8 cellular contexts compared by ENCODE assay signal in the genomic region with DNA sequence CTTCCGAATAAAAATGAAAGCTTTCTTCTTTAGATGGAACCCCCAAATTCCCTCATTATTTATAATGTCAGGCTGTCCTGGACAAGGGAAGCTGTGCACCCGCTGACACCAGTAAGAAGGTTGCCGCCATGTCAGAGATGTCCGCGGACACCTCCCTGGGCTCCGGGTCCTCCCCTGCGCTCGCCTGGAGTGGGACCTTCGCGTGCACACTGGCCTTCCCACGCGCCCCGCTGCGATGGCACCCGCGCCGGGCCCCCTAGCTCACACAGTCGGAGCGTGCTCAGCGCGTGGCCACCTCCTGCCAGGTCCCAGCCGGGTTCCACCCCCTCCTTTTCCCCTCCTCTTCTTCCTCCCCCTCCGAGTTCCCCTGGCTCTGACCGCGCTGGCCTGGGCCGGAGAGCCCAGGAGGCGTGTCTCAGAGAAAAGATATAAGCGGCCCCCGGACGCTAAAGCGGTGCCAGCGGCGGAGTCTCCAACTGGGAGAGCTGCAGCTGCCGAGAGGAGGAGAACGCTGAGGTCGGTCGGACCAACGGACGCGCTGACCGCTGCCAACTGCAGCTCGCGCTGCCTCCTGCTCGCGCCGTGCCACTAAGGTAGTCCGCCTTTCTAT. TPM values are rescaled to one million over a fixed set of nuclear protein-coding genes. Genes with fewer than 3 reads are reported as not detected.
DNase-seq lines count a peak whose midpoint lies in the region; ATAC-seq and TF ChIP-seq lines count a peak whose summit lies in the region.

A gene with protein sequence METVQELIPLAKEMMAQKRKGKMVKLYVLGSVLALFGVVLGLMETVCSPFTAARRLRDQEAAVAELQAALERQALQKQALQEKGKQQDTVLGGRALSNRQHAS (plus strand): TSS at position 456 of the 610 bp plus-strand sequence. CDS start 273 bp downstream, outside the sequence.

- WGBS in lower leg skin, 2 donors: 3 to 10% methylated on average over 22 to 34 of the region's 47 CpGs

- POLR2A ChIA-PET in activated B cell treated with CpG ODN at 0.5 μM for 24 hours (lab: Charles Lee): no interaction called here

- DNase-seq in activated T-cell treated with anti-CD3 and anti-CD28 coated beads for 48 hours (ENCODE audit: low read depth) (peak; percentile 35), activated T-cell treated with anti-CD3 and anti-CD28 coated beads for 4 hours (no peak), activated B cell treated with CpG ODN at 0.5 μM for 24 hours (peak; percentile 18), ecto neural progenitor cell (ENCODE audit: low spot score) (peak; percentile 68), lower leg skin (ENCODE audit: low spot score in 2 of 2) (peak in 1 of 2 donors; percentile 89), GM13976 (ENCODE audit: low spot score) (no peak), Kasumi-1 (lab: John Stamatoyannopoulos, UW) (no peak)
- peak; percentile 9 to 23 (median 18) for DNase-seq in stimulated activated CD4-positive, alpha-beta T cell treated with anti-CD3 and anti-CD28 coated beads, TNF-alpha, amount 100 ng/mL, for 4 hours (ENCODE audit: low read depth in 3 of 3)

- no peaks in the 10 kb centered on the region for H3K36me3 Mint-ChIP-seq in activated B cell treated with CpG ODN at 0.5 μM for 24 hours (ENCODE audit: low read depth)

- CTCF ChIA-PET in activated B cell treated with CpG ODN at 0.5 μM for 24 hours (lab: Charles Lee): interaction anchor here (1.0 to 1.4 kb wide), 2 partner anchors 10 to 48 kb away, joined by 3 to 5 read pairs; no protein-coding TSS in a partner anchor

- peak; percentile 21 for ATAC-seq in activated B cell treated with CpG ODN at 0.5 μM for 24 hours (ENCODE audit: low read depth)

- peaks cover 49% of the 10 kb centered on the region for H3K27me3 Mint-ChIP-seq in activated B cell treated with CpG ODN at 0.5 μM for 24 hours

- TF ChIP-seq POLR2A in lower leg skin (IDR thresholded peaks at IDR 0.05): no peak

- in situ Hi-C loops in GM13976 (cut with MboI; ENCODE audit: low sequenced_read_pairs, unreplicated experiment): no loop called here

- intact Hi-C loops in activated B cell treated with CpG ODN at 0.5 μM for 24 hours (cut with micrococcal nuclease): loop anchor here (5.0 kb wide), 1 partner anchor 72 kb away; no protein-coding TSS in a partner anchor
- intact Hi-C loops in lower leg skin (cut with DNase I; ENCODE audit: low total_unique reads): no loop called here

- H3K4me1 Mint-ChIP-seq in activated B cell treated with CpG ODN at 0.5 μM for 24 hours: peaks cover 37% of the 10 kb centered on the region

- H3K4me3 Mint-ChIP-seq in activated B cell treated with CpG ODN at 0.5 μM for 24 hours: peak within 1 kb of the TSS; percentile 75

- TF ChIP-seq CTCF in activated B cell treated with CpG ODN at 0.5 μM for 24 hours (IDR thresholded peaks at IDR 0.05) (no peak), lower leg skin (IDR thresholded peaks at IDR 0.05) (no peak), GM13976 (IDR thresholded peaks at IDR 0.05; ENCODE audit: borderline replicate concordance, control extremely low read depth, extremely low read depth, insufficient read depth, missing control alignments) (no peak)

- peaks cover 2% of the 10 kb centered on the region for H3K9me3 Mint-ChIP-seq in activated B cell treated with CpG ODN at 0.5 μM for 24 hours

- peak within 1 kb of the TSS; percentile 72 for H3K27ac Mint-ChIP-seq in activated B cell treated with CpG ODN at 0.5 μM for 24 hours

- H3K4me3 ChIP-seq in lower leg skin (ENCODE audit: low read depth, poor library complexity, severe bottlenecking): peak within 1 kb of the TSS; percentile 13

RNA-seq across cellular contexts. Expression of the gene that starts here (rescaled TPM):
- total RNA-seq in activated B cell treated with CpG ODN at 0.5 μM for 24 hours (2.1 and 2.3 TPM in 2 replicates), lower leg skin (10 to 100 TPM in 3 of 4 donors, 1 to 10 TPM in 1; 4.9 to 68.7 (median 30.5) TPM)

Comparison
In these comparisons a context has a peak if more than half of its experiments do, and no peak if none do; other contexts are left out.
1. DNase-seq: peak in activated T-cell treated with anti-CD3 and anti-CD28 coated beads for 48 hours (single experiment), activated B cell treated with CpG ODN at 0.5 μM for 24 hours (single experiment), ecto neural progenitor cell (single experiment) and stimulated activated CD4-positive, alpha-beta T cell treated with anti-CD3 and anti-CD28 coated beads, TNF-alpha, amount 100 ng/mL, for 4 hours (3 of 3); none in activated T-cell treated with anti-CD3 and anti-CD28 coated beads for 4 hours (single experiment), GM13976 (single experiment) and Kasumi-1 (0 of 2).